ENCODE assay signal across 10 cellular contexts in the genomic region with DNA sequence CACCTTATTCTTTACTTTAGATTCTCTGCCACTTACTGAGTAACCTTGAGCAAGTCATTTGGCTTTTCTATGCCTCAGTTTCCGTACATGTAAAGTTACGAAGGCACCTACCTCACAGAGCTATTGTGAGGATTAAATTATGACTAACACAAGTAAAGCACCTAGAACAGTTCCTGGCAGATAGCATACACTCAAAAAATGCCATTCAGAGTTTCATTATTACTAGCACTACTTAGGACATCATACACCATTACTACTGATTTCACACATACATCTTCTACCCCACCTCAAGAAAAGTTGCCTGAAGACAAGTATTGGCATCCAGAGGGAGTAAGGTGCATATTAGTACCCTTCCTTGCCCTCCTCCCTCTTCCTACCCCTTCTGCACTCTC.
DNase-seq lines count a peak whose midpoint lies in the region; ATAC-seq, FAIRE-seq and TF ChIP-seq lines count a peak whose summit lies in the region.
"Had no signal": no experiment of that assay in that cellular context is flagged by ENCODE, and none has a peak within 500 bp of the region (broad histone marks: within the 10 kb centered on the region; RNA-seq: fewer than 3 reads in every experiment).

No MANE protein-coding gene starts in this region.

- TF ChIP-seq CTCF in GM13976 (IDR thresholded peaks at IDR 0.05; ENCODE audit: borderline replicate concordance, control extremely low read depth, extremely low read depth, insufficient read depth, missing control alignments): no peak

- FAIRE-seq in frontal cortex (lab: Jason Lieb, UNC): no peak
- FAIRE-seq: GM12891 had no signal

- in situ Hi-C loops in GM13976 (cut with MboI; ENCODE audit: low sequenced_read_pairs, unreplicated experiment): loop anchor here (25.0 kb wide), 1 partner anchor 691 kb away; no protein-coding TSS in a partner anchor

- peak overlapping the region; percentile 55 for H3K27ac ChIP-seq in epithelial cell of prostate

- DNase-seq in epithelial cell of prostate (ENCODE audit: low read depth, low spot score) (no peak), frontal cortex (ENCODE audit: low spot score in 2 of 2) (no peak), GM13976 (ENCODE audit: low spot score) (no peak), NCI-H748 (lab: John Stamatoyannopoulos, UW; ENCODE audit: unreplicated experiment) (no peak), NOMO-1 treated with dmso at 0.1 percent for 144 hours (lab: John Stamatoyannopoulos, UW; ENCODE audit: unreplicated experiment) (no peak)
- DNase-seq: SIG-M5 had no signal

- ATAC-seq in GM18508 (IDR thresholded peaks at IDR 0.05; ENCODE audit: insufficient read depth, unreplicated experiment) (peak; percentile 98), GM19467 (IDR thresholded peaks at IDR 0.05; ENCODE audit: unreplicated experiment) (peak; percentile 78), HG03039 (IDR thresholded peaks at IDR 0.05; ENCODE audit: unreplicated experiment) (peak; percentile 89)
